1 cellular context compared by ENCODE assay signal in the genomic region with DNA sequence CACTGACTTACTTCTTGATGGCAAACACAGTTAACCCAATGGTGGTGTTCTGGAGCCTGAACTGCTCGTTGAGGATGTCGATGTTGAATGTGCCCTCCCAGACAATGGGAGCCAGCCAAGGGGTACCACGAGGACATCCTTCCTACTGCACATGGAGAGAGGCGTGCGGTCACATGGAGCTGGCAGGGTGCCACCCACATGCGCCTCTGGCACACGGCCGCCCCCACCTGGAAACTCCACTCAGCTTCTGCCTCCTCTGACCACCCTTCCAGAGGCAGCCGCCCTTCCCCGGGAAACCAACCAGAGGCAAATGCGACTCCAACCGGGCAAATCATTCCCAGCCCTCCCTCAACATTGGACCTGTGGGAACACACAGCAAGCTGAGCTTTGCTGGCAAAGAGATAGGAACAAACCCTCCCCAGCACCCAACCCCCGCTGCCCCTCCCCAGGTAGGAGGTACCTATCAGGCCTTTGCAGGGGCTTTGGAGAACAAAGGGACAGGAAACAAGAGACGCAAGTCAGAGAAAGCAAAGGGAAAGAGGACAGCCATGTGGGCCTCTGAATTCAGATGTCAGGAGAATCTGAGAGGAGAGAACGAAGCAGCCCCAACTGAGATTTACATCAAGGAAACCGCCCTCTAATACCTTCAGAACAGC.
TF ChIP-seq lines count a peak whose summit lies in the region.

No MANE protein-coding gene starts in this region.

TF ChIP-seq in GM23338, 12 proteins besides CTCF, POLR2A, EP300 and RAD21 (continued from another document):
- TF ChIP-seq, protein P1, sequence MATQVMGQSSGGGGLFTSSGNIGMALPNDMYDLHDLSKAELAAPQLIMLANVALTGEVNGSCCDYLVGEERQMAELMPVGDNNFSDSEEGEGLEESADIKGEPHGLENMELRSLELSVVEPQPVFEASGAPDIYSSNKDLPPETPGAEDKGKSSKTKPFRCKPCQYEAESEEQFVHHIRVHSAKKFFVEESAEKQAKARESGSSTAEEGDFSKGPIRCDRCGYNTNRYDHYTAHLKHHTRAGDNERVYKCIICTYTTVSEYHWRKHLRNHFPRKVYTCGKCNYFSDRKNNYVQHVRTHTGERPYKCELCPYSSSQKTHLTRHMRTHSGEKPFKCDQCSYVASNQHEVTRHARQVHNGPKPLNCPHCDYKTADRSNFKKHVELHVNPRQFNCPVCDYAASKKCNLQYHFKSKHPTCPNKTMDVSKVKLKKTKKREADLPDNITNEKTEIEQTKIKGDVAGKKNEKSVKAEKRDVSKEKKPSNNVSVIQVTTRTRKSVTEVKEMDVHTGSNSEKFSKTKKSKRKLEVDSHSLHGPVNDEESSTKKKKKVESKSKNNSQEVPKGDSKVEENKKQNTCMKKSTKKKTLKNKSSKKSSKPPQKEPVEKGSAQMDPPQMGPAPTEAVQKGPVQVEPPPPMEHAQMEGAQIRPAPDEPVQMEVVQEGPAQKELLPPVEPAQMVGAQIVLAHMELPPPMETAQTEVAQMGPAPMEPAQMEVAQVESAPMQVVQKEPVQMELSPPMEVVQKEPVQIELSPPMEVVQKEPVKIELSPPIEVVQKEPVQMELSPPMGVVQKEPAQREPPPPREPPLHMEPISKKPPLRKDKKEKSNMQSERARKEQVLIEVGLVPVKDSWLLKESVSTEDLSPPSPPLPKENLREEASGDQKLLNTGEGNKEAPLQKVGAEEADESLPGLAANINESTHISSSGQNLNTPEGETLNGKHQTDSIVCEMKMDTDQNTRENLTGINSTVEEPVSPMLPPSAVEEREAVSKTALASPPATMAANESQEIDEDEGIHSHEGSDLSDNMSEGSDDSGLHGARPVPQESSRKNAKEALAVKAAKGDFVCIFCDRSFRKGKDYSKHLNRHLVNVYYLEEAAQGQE (IDR thresholded peaks at IDR 0.05; ENCODE audit: unreplicated experiment): no peak
- TF ChIP-seq EZH2phosphoT487 (IDR thresholded peaks at IDR 0.05; ENCODE audit: unreplicated experiment) (no peak), ZNF331 (CRISPR knock-in tag; IDR thresholded peaks at IDR 0.05; ENCODE audit: low read depth) (no peak), NANOG (IDR thresholded peaks at IDR 0.05; ENCODE audit: borderline replicate concordance) (no peak), ZNF114 (CRISPR knock-in tag; IDR thresholded peaks at IDR 0.05) (no peak), JUNB (IDR thresholded peaks at IDR 0.05; ENCODE audit: unreplicated experiment) (no peak), POLR2AphosphoS5 (IDR thresholded peaks at IDR 0.05; ENCODE audit: low read depth) (no peak), EZH2 (IDR thresholded peaks at IDR 0.05; ENCODE audit: low read depth, unreplicated experiment) (no peak)
- TF ChIP-seq, protein P2, sequence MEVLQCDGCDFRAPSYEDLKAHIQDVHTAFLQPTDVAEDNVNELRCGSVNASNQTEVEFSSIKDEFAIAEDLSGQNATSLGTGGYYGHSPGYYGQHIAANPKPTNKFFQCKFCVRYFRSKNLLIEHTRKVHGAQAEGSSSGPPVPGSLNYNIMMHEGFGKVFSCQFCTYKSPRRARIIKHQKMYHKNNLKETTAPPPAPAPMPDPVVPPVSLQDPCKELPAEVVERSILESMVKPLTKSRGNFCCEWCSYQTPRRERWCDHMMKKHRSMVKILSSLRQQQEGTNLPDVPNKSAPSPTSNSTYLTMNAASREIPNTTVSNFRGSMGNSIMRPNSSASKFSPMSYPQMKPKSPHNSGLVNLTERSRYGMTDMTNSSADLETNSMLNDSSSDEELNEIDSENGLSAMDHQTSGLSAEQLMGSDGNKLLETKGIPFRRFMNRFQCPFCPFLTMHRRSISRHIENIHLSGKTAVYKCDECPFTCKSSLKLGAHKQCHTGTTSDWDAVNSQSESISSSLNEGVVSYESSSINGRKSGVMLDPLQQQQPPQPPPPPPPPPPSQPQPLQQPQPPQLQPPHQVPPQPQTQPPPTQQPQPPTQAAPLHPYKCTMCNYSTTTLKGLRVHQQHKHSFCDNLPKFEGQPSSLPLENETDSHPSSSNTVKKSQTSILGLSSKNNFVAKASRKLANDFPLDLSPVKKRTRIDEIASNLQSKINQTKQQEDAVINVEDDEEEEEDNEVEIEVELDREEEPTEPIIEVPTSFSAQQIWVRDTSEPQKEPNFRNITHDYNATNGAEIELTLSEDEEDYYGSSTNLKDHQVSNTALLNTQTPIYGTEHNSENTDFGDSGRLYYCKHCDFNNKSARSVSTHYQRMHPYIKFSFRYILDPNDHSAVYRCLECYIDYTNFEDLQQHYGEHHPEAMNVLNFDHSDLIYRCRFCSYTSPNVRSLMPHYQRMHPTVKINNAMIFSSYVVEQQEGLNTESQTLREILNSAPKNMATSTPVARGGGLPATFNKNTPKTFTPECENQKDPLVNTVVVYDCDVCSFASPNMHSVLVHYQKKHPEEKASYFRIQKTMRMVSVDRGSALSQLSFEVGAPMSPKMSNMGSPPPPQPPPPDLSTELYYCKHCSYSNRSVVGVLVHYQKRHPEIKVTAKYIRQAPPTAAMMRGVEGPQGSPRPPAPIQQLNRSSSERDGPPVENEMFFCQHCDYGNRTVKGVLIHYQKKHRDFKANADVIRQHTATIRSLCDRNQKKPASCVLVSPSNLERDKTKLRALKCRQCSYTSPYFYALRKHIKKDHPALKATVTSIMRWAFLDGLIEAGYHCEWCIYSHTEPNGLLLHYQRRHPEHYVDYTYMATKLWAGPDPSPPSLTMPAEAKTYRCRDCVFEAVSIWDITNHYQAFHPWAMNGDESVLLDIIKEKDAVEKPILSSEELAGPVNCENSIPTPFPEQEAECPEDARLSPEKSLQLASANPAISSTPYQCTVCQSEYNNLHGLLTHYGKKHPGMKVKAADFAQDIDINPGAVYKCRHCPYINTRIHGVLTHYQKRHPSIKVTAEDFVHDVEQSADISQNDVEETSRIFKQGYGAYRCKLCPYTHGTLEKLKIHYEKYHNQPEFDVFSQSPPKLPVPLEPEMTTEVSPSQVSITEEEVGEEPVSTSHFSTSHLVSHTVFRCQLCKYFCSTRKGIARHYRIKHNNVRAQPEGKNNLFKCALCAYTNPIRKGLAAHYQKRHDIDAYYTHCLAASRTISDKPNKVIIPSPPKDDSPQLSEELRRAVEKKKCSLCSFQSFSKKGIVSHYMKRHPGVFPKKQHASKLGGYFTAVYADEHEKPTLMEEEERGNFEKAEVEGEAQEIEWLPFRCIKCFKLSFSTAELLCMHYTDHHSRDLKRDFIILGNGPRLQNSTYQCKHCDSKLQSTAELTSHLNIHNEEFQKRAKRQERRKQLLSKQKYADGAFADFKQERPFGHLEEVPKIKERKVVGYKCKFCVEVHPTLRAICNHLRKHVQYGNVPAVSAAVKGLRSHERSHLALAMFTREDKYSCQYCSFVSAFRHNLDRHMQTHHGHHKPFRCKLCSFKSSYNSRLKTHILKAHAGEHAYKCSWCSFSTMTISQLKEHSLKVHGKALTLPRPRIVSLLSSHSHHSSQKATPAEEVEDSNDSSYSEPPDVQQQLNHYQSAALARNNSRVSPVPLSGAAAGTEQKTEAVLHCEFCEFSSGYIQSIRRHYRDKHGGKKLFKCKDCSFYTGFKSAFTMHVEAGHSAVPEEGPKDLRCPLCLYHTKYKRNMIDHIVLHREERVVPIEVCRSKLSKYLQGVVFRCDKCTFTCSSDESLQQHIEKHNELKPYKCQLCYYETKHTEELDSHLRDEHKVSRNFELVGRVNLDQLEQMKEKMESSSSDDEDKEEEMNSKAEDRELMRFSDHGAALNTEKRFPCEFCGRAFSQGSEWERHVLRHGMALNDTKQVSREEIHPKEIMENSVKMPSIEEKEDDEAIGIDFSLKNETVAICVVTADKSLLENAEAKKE (CRISPR knock-in tag; IDR thresholded peaks at IDR 0.05): no peak
- TF ChIP-seq, protein P3, sequence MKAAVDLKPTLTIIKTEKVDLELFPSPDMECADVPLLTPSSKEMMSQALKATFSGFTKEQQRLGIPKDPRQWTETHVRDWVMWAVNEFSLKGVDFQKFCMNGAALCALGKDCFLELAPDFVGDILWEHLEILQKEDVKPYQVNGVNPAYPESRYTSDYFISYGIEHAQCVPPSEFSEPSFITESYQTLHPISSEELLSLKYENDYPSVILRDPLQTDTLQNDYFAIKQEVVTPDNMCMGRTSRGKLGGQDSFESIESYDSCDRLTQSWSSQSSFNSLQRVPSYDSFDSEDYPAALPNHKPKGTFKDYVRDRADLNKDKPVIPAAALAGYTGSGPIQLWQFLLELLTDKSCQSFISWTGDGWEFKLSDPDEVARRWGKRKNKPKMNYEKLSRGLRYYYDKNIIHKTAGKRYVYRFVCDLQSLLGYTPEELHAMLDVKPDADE (IDR thresholded peaks at IDR 0.05): no peak
